ENCODE assay signal across 19 cellular contexts in genomic region chr14:99214701-99215100, GRCh38. TPM values are rescaled to one million over a fixed set of nuclear protein-coding genes. Genes with fewer than 3 reads are reported as not detected.
DNase-seq lines count a peak whose midpoint lies in the region; ATAC-seq and TF ChIP-seq lines count a peak whose summit lies in the region.
"Had no signal": no experiment of that assay in that cellular context is flagged by ENCODE, and none has a peak within 500 bp of the region (broad histone marks: within the 10 kb centered on the region; RNA-seq: fewer than 3 reads in every experiment).

No MANE protein-coding gene starts in this region.

- CTCF ChIA-PET in mammary epithelial cell (lab: Charles Lee; ENCODE audit: low non-redundant PET) (no interaction called here), MCF 10A (lab: Yijun Ruan, JAX) (interaction anchor here (0.6 to 1.0 kb wide), 4 partner anchors 11 to 1784 kb away, joined by 3 to 6 read pairs (median 4); no protein-coding TSS in a partner anchor)
- CTCF ChIA-PET in activated CD8-positive, alpha-beta T cell treated with anti-CD3 and anti-CD28 coated beads, Interleukin-2, amount 10 ng/mL, durations not matched to agents 7 days and 5 days (lab: Charles Lee) = interaction anchor here (0.8 to 4.4 kb wide), 8 partner anchors 11 to 1237 kb away, joined by 3 to 28 read pairs (median 4); no protein-coding TSS in a partner anchor

- H3K4me3 ChIP-seq in mammary epithelial cell (replicated peaks in 1 of 3; ENCODE audit: insufficient read depth in 1 of 3, low read depth in 2 of 3, low read length in 3 of 3) (no peak overlapping the region), aorta (ENCODE audit: low read length in 2 of 2) (no peak overlapping the region)
- H3K4me3 ChIP-seq: heart right ventricle had no signal

- H3K4me2 ChIP-seq in mammary epithelial cell (ENCODE audit: insufficient read depth, low read depth, low read length) = peak overlapping the region; percentile 85

- intact Hi-C loops in mammary epithelial cell (cut with micrococcal nuclease) = no loop called here
- intact Hi-C loops in MCF 10A (cut with micrococcal nuclease) = no loop called here
- intact Hi-C loops in aorta (cut with DNase I) = loop anchor here in 1 of 2 donors (5.0 kb wide), 1 partner anchor 177 kb away; no protein-coding TSS in a partner anchor

- TF ChIP-seq CTCF in mammary epithelial cell (conservative IDR thresholded peaks at IDR 0.05 in 1 of 2, IDR thresholded peaks at IDR 0.05 in 1 of 2; ENCODE audit: extremely low read depth in 1 of 2, insufficient read depth in 1 of 2, low read depth in 1 of 2, low read length in 2 of 2) (no peak), MCF 10A (IDR thresholded peaks at IDR 0.05; ENCODE audit: unreplicated experiment) (no peak), chondrocyte (IDR thresholded peaks at IDR 0.05) (no peak)

- no peaks in the 10 kb centered on the region for H3K36me3 Mint-ChIP-seq in MCF 10A (ENCODE audit: insufficient read depth, unreplicated experiment)
- H3K36me3 Mint-ChIP-seq in activated CD8-positive, alpha-beta T cell treated with anti-CD3 and anti-CD28 coated beads, Interleukin-2, amount 10 ng/mL, durations not matched to agents 7 days and 5 days (ENCODE audit: low read depth) = peaks cover 63% of the 10 kb centered on the region
- no peaks in the 10 kb centered on the region for H3K36me3 Mint-ChIP-seq in chondrocyte (ENCODE audit: low read depth)
- H3K36me3 Mint-ChIP-seq: memory B cell had no signal

- H3K4me1 ChIP-seq in mammary epithelial cell (ENCODE audit: insufficient read depth, low read length) (peaks cover 17% of the 10 kb centered on the region), aorta (ENCODE audit: control insufficient read depth in 1 of 2, insufficient read depth in 2 of 2, low read length in 2 of 2) (no peaks in the 10 kb centered on the region)
- H3K4me1 ChIP-seq: heart right ventricle had no signal

- H3K36me3 ChIP-seq in mammary epithelial cell (ENCODE audit: insufficient read depth, low read length) (no peaks in the 10 kb centered on the region), aorta (ENCODE audit: control insufficient read depth in 1 of 2, insufficient read depth in 2 of 2, low read length in 1 of 2) (no peaks in the 10 kb centered on the region)
- H3K36me3 ChIP-seq: heart right ventricle, neutrophil, sigmoid colon, stomach had no signal

- in situ Hi-C loops in mammary epithelial cell (cut with MboI; ENCODE audit: low sequenced_read_pairs in 2 of 2) = no loop called here

- H2AFZ ChIP-seq in mammary epithelial cell (ENCODE audit: low read depth, low read length) = no peak overlapping the region

- DNase-seq in mammary epithelial cell = no peak
- no peak for DNase-seq in MCF 10A (ENCODE audit: unreplicated experiment)
- DNase-seq in activated CD8-positive, alpha-beta T cell treated with anti-CD3 and anti-CD28 coated beads, Interleukin-2, amount 10 ng/mL, durations not matched to agents 7 days and 5 days = no peak
- peak; percentile 67 for DNase-seq in chondrocyte (ENCODE audit: low spot score)
- DNase-seq in aorta = peak; percentile 26 to 36
- DNase-seq in AG08395 (ENCODE audit: low spot score) = no peak
- DNase-seq in activated CD4-positive, CD25-positive, alpha-beta regulatory T cell treated with anti-CD3 and anti-CD28 coated beads, Interleukin-2, amount 50 U/mL, for 72 hours = no peak
- DNase-seq: activated gamma-delta T cell treated with Interleukin-2 at 50 U/mL for 16 hours, DMS153, erythroblast, heart right ventricle, sigmoid colon, stomach, T-helper 9 cell had no signal

- H3K9ac ChIP-seq in mammary epithelial cell (ENCODE audit: insufficient read depth, low read length) = no peak overlapping the region

- BruUV-seq in mammary epithelial cell (replicated peaks; lab: Mats Ljungman, UMichigan) = no TSS peak
- BruUV-seq in MCF 10A (replicated peaks; lab: Mats Ljungman, UMichigan) = no TSS peak

- H3K27me3 ChIP-seq in mammary epithelial cell (ENCODE audit: insufficient read depth, low read length) = no peaks in the 10 kb centered on the region
- H3K27me3 ChIP-seq in aorta (ENCODE audit: control insufficient read depth in 1 of 2, insufficient read depth in 2 of 2, low read length in 1 of 2) = no peaks in the 10 kb centered on the region
- H3K27me3 ChIP-seq: neutrophil, sigmoid colon had no signal

- H4K20me1 ChIP-seq in mammary epithelial cell (ENCODE audit: insufficient read depth, low read length) = no peaks in the 10 kb centered on the region

- no peak for ATAC-seq in activated CD8-positive, alpha-beta T cell treated with anti-CD3 and anti-CD28 coated beads, Interleukin-2, amount 10 ng/mL, durations not matched to agents 7 days and 5 days
- no peak for ATAC-seq in aorta (ENCODE audit: low FRiP score)
- ATAC-seq: heart right ventricle had no signal

- H3K9me3 ChIP-seq in mammary epithelial cell (replicated peaks; ENCODE audit: insufficient read depth, low read length) (no peaks in the 10 kb centered on the region), aorta (ENCODE audit: control insufficient read depth, low read length) (no peaks in the 10 kb centered on the region)
- H3K9me3 ChIP-seq: heart right ventricle, neutrophil, sigmoid colon, stomach had no signal

- H3K79me2 ChIP-seq in mammary epithelial cell (ENCODE audit: insufficient read depth, low read length) = peaks cover 60% of the 10 kb centered on the region

- no peak overlapping the region for H3K27ac Mint-ChIP-seq in MCF 10A (ENCODE audit: low read depth, unreplicated experiment)
- peak overlapping the region; percentile 64 for H3K27ac Mint-ChIP-seq in activated CD8-positive, alpha-beta T cell treated with anti-CD3 and anti-CD28 coated beads, Interleukin-2, amount 10 ng/mL, durations not matched to agents 7 days and 5 days
- no peak overlapping the region for H3K27ac Mint-ChIP-seq in chondrocyte (ENCODE audit: unreplicated experiment)
- H3K27ac Mint-ChIP-seq: memory B cell, progenitor cell of endocrine pancreas, type B pancreatic cell had no signal

- WGBS in mammary epithelial cell (ENCODE audit: low coverage, missing lambda C conversion rate) = 71% methylated on average over 4 of the region's 7 CpGs
- WGBS in aorta, 2 donors = 66 to 68% methylated on average over 7 of the region's 7 CpGs

- H3K27me3 Mint-ChIP-seq in MCF 10A (ENCODE audit: insufficient read depth, unreplicated experiment) = no peaks in the 10 kb centered on the region
- no peaks in the 10 kb centered on the region for H3K27me3 Mint-ChIP-seq in activated CD8-positive, alpha-beta T cell treated with anti-CD3 and anti-CD28 coated beads, Interleukin-2, amount 10 ng/mL, durations not matched to agents 7 days and 5 days (ENCODE audit: low read depth)
- peaks cover 42% of the 10 kb centered on the region for H3K27me3 Mint-ChIP-seq in chondrocyte (ENCODE audit: low read depth)
- H3K27me3 Mint-ChIP-seq: progenitor cell of endocrine pancreas, type B pancreatic cell had no signal

- peaks cover 8% of the 10 kb centered on the region for H3K4me1 Mint-ChIP-seq in MCF 10A (ENCODE audit: insufficient read depth, unreplicated experiment)
- H3K4me1 Mint-ChIP-seq in activated CD8-positive, alpha-beta T cell treated with anti-CD3 and anti-CD28 coated beads, Interleukin-2, amount 10 ng/mL, durations not matched to agents 7 days and 5 days (ENCODE audit: low read depth) = peaks cover 94% of the 10 kb centered on the region
- peaks cover 33% of the 10 kb centered on the region for H3K4me1 Mint-ChIP-seq in chondrocyte (ENCODE audit: low read depth)
- H3K4me1 Mint-ChIP-seq: memory B cell had no signal

- no peaks in the 10 kb centered on the region for H3K9me3 Mint-ChIP-seq in MCF 10A (ENCODE audit: unreplicated experiment)
- H3K9me3 Mint-ChIP-seq in activated CD8-positive, alpha-beta T cell treated with anti-CD3 and anti-CD28 coated beads, Interleukin-2, amount 10 ng/mL, durations not matched to agents 7 days and 5 days (ENCODE audit: insufficient read depth) = no peaks in the 10 kb centered on the region
- H3K9me3 Mint-ChIP-seq in chondrocyte (ENCODE audit: low read depth) = no peaks in the 10 kb centered on the region
- H3K9me3 Mint-ChIP-seq: type B pancreatic cell had no signal

- dilution Hi-C loops in mammary epithelial cell (cut with HindIII; ENCODE audit: low sequenced_read_pairs) = no loop called here

- H3K4me3 Mint-ChIP-seq in MCF 10A (ENCODE audit: unreplicated experiment) = no peak overlapping the region
- peak overlapping the region; percentile 60 for H3K4me3 Mint-ChIP-seq in activated CD8-positive, alpha-beta T cell treated with anti-CD3 and anti-CD28 coated beads, Interleukin-2, amount 10 ng/mL, durations not matched to agents 7 days and 5 days
- no peak overlapping the region for H3K4me3 Mint-ChIP-seq in chondrocyte (ENCODE audit: unreplicated experiment)
- H3K4me3 Mint-ChIP-seq: memory B cell had no signal

- POLR2A ChIA-PET in MCF 10A (lab: Yijun Ruan, JAX) = interaction anchor here (0.6 kb wide), 1 partner anchor 339 kb away, joined by 3 read pairs; no protein-coding TSS in a partner anchor
- POLR2A ChIA-PET in activated CD8-positive, alpha-beta T cell treated with anti-CD3 and anti-CD28 coated beads, Interleukin-2, amount 10 ng/mL, durations not matched to agents 7 days and 5 days (lab: Charles Lee) = interaction anchor here (0.6 to 2.1 kb wide), 8 partner anchors 10 to 57 kb away, joined by 3 to 7 read pairs (median 4); partner anchors contain the start of gene BCL11B

- no peak overlapping the region for H3K27ac ChIP-seq in mammary epithelial cell (ENCODE audit: insufficient read depth, low read depth, low read length)
- no peak overlapping the region for H3K27ac ChIP-seq in aorta (ENCODE audit: low read depth in 1 of 2, low read length in 2 of 2)
- H3K27ac ChIP-seq: heart right ventricle, neutrophil, RWPE1, sigmoid colon, stomach had no signal

RNA-seq across cellular contexts. Expression of gene BCL11B, which starts 57.3 kb away (rescaled TPM):
- 1 to 10 TPM; 7.1 to 8.3 TPM for total RNA-seq in mammary epithelial cell
- 2.0 TPM for polyA plus RNA-seq in mammary epithelial cell
- 6.7 TPM for polyA minus RNA-seq in mammary epithelial cell
- 0.84 and 1.4 TPM in 2 replicates for total RNA-seq in MCF 10A (2022)
- total RNA-seq in activated CD8-positive, alpha-beta T cell treated with anti-CD3 and anti-CD28 coated beads, Interleukin-2, amount 10 ng/mL, durations not matched to agents 7 days and 5 days = 10 to 100 TPM; 68.6 to 70.6 TPM
- 0.10 to 0.23 TPM (median 0.17 TPM) in 3 replicates for total RNA-seq in chondrocyte
- 1 to 10 TPM in 1 of 2 donors, under 1 TPM in 1; 0.58 to 1.3 TPM for total RNA-seq in aorta
- polyA plus RNA-seq in aorta = under 1 TPM in 1 of 2 donors, not detected in 1; 0.13 TPM

Comparison
In these comparisons a context has a peak if more than half of its experiments do, and no peak if none do; other contexts are left out.
1. DNase-seq: peak in chondrocyte (single experiment) and aorta (2 of 2); none in mammary epithelial cell (single experiment), MCF 10A (single experiment), activated CD8-positive, alpha-beta T cell treated with anti-CD3 and anti-CD28 coated beads, Interleukin-2, amount 10 ng/mL, durations not matched to agents 7 days and 5 days (single experiment), AG08395 (single experiment) and activated CD4-positive, CD25-positive, alpha-beta regulatory T cell treated with anti-CD3 and anti-CD28 coated beads, Interleukin-2, amount 50 U/mL, for 72 hours (single experiment).
2. RNA of gene BCL11B, which starts 57.3 kb away (total RNA-seq): 68.6 to 70.6 TPM in activated CD8-positive, alpha-beta T cell treated with anti-CD3 and anti-CD28 coated beads, Interleukin-2, amount 10 ng/mL, durations not matched to agents 7 days and 5 days; 7.1 to 8.3 TPM in mammary epithelial cell, 0.58 to 1.3 TPM in aorta, 0.84 to 1.4 TPM in MCF 10A and 0.10 to 0.23 TPM in chondrocyte; every median in the first group is over 4 times any median in the second.